ENCODE assay signal across 2 cellular contexts in genomic region chr9:137454506-137455360, GRCh38.
TF ChIP-seq lines count a peak whose summit lies in the region.

No MANE protein-coding gene starts in this region.

TF ChIP-seq in A549, 52 proteins besides CTCF, POLR2A, EP300 and RAD21:
- TF ChIP-seq MAX (IDR thresholded peaks at IDR 0.05) (0 out of 2 replicates have a peak, but pooled peaks have one; percentile 41), ZC3H11A (IDR thresholded peaks at IDR 0.05) (no peak)

TF ChIP-seq in endothelial cell of umbilical vein, 7 proteins besides CTCF, POLR2A, EP300 and RAD21:
- TF ChIP-seq MAX (IDR thresholded peaks at IDR 0.05; ENCODE audit: insufficient read depth, insufficient read length) (no peak), GATA2 (IDR thresholded peaks at IDR 0.05; ENCODE audit: insufficient read depth, insufficient read length, low read depth, low read length) (no peak), MYC (IDR thresholded peaks at IDR 0.05; ENCODE audit: low read depth, low read length) (no peak), FOS (IDR thresholded peaks at IDR 0.05; ENCODE audit: borderline replicate concordance, insufficient read depth, low read length) (no peak), JUN (IDR thresholded peaks at IDR 0.05; ENCODE audit: borderline replicate concordance, insufficient read depth, insufficient read length, low read depth) (no peak), POLR2AphosphoS5 (IDR thresholded peaks at IDR 0.05; ENCODE audit: insufficient read depth, low read depth, low read length) (no peak), EZH2 (IDR thresholded peaks at IDR 0.05; ENCODE audit: borderline replicate concordance, low read depth, low read length, severe bottlenecking) (no peak)
TF ChIP-seq in endothelial cell of umbilical vein: peak in this region for 0.
